24 cellular contexts compared by ENCODE assay signal in genomic region chr10:78714225-78714624, GRCh38.
"Had no signal": no experiment of that assay in that cellular context is flagged by ENCODE, and none has a peak within 500 bp of the region (broad histone marks: within the 10 kb centered on the region; RNA-seq: fewer than 3 reads in every experiment).

No MANE protein-coding gene starts in this region.

- H3K4me3 ChIP-seq: ascending aorta, coronary artery, dorsolateral prefrontal cortex had no signal

- H3K9me3 ChIP-seq: ascending aorta had no signal

- FAIRE-seq: frontal cortex had no signal

- H3K36me3 ChIP-seq: ascending aorta had no signal

- DNase-seq: activated CD4-positive, alpha-beta memory T cell treated with anti-CD3 and anti-CD28 coated beads for 36 hours; activated CD4-positive, alpha-beta T cell treated with anti-CD3 and anti-CD28 coated beads for 36 hours; activated CD4-positive, alpha-beta T cell treated with anti-CD3 and anti-CD28 coated beads, Interleukin-2, amount 10 ng/mL, durations not matched to agents 24 days and 14 days; activated CD4-positive, CD25-positive, alpha-beta regulatory T cell; activated CD4-positive, CD25-positive, alpha-beta regulatory T cell treated with anti-CD3 and anti-CD28 coated beads, Interleukin-2, amount 50 U/mL, for 72 hours; activated CD8-positive, alpha-beta memory T cell treated with anti-CD3 and anti-CD28 coated beads, Interleukin-2, amount 10 ng/mL, durations not matched to agents 7 days and 5 days; activated CD8-positive, alpha-beta memory T cell treated with anti-CD3 and anti-CD28 coated beads, Interleukin-2, amount 50 U/mL, for 4 hours; activated CD8-positive, alpha-beta T cell treated with anti-CD3 and anti-CD28 coated beads, Interleukin-2, amount 10 ng/mL, durations not matched to agents 7 days and 5 days; activated effector memory CD4-positive, alpha-beta T cell treated with anti-CD3 and anti-CD28 coated beads, Interleukin-2, amount 50 U/mL, for 16 hours; activated naive CD4-positive, alpha-beta T cell; activated naive CD4-positive, alpha-beta T cell treated with anti-CD3 and anti-CD28 coated beads, Interleukin-2, amount 10 ng/mL, durations not matched to agents 7 days and 5 days; activated naive CD8-positive, alpha-beta T cell treated with anti-CD3 and anti-CD28 coated beads, Interleukin-2, amount 10 ng/mL, durations not matched to agents 7 days and 5 days; activated T-cell treated with anti-CD3 and anti-CD28 coated beads, Interleukin-2, amount 50 U/mL, for 1 hour; activated T-cell treated with anti-CD3 and anti-CD28 coated beads, Interleukin-2, amount 50 U/mL, for 48 hours; dorsolateral prefrontal cortex; effector memory CD4-positive, alpha-beta T cell; endodermal cell; foreskin fibroblast; T-helper 2 cell had no signal

- ATAC-seq: activated CD4-positive, alpha-beta T cell treated with anti-CD3 and anti-CD28 coated beads for 36 hours; activated CD8-positive, alpha-beta memory T cell treated with anti-CD3 and anti-CD28 coated beads, Interleukin-2, amount 10 ng/mL, durations not matched to agents 7 days and 5 days; activated CD8-positive, alpha-beta T cell treated with anti-CD3 and anti-CD28 coated beads, Interleukin-2, amount 10 ng/mL, durations not matched to agents 7 days and 5 days; activated naive CD4-positive, alpha-beta T cell treated with anti-CD3 and anti-CD28 coated beads, Interleukin-2, amount 50 U/mL, for 72 hours; esophagus mucosa had no signal

- H3K27me3 ChIP-seq: ascending aorta, dorsolateral prefrontal cortex had no signal

- H3K27ac ChIP-seq: ascending aorta, coronary artery, dorsolateral prefrontal cortex had no signal
